In the genomic region with DNA sequence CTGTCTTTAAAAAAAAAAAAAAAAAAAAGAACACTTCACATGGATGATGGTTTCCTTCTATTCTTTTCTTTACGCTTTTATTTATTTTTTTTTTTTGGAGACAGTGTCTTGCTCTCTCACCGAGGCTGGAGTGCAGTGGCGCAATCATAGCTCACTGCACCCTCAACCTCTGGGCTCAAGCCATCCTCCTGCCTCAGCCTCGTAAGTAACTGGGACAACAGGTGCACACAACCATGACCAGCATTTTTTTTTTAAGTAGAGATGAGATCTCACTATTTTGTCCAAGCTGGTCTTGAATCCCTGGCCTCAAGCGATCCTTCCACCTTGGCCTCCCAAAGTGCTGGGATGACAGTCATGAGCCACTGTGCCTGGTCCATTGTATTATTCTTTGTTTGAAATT, we compare ENCODE assay signal across 24 cellular contexts. TPM values are rescaled to one million over a fixed set of nuclear protein-coding genes. Genes with fewer than 3 reads are reported as not detected.
"Had no signal": no experiment of that assay in that cellular context is flagged by ENCODE, and none has a peak within 500 bp of the region (broad histone marks: within the 10 kb centered on the region; RNA-seq: fewer than 3 reads in every experiment).

No MANE protein-coding gene starts in this region.

- DNase-seq: activated CD4-positive, alpha-beta memory T cell treated with anti-CD3 and anti-CD28 coated beads, Interleukin-2, amount 10 ng/mL, durations not matched to agents 7 days and 5 days; activated CD4-positive, alpha-beta T cell treated with anti-CD3 and anti-CD28 coated beads for 1 hour; activated CD4-positive, alpha-beta T cell treated with anti-CD3 and anti-CD28 coated beads for 4 hours; activated CD4-positive, alpha-beta T cell treated with anti-CD3 and anti-CD28 coated beads, Interleukin-2, amount 10 ng/mL, durations not matched to agents 7 days and 5 days; activated CD4-positive, alpha-beta T cell treated with anti-CD3 and anti-CD28 coated beads, Interleukin-2, amount 50 U/mL, for 4 hours; activated CD8-positive, alpha-beta memory T cell treated with anti-CD3 and anti-CD28 coated beads, Interleukin-2, amount 50 U/mL, for 48 hours; activated gamma-delta T cell; activated naive CD4-positive, alpha-beta T cell; activated naive CD4-positive, alpha-beta T cell treated with anti-CD3 and anti-CD28 coated beads, Interleukin-2, amount 10 ng/mL, durations not matched to agents 7 days and 5 days; activated naive CD8-positive, alpha-beta T cell treated with anti-CD3 and anti-CD28 coated beads, Interleukin-2, amount 10 ng/mL, durations not matched to agents 7 days and 5 days; activated T-cell treated with anti-CD3 and anti-CD28 coated beads for 4 hours; activated T-cell treated with anti-CD3 and anti-CD28 coated beads, Interleukin-2, amount 50 U/mL, for 24 hours; activated T-cell treated with anti-CD3 and anti-CD28 coated beads, Interleukin-2, amount 50 U/mL, for 72 hours; brain microvascular endothelial cell; dorsolateral prefrontal cortex; effector memory CD4-positive, alpha-beta T cell; endodermal cell; foreskin fibroblast; T-helper 2 cell had no signal

- H3K27ac ChIP-seq: brain microvascular endothelial cell, coronary artery had no signal

- H3K27me3 ChIP-seq: brain microvascular endothelial cell, dorsolateral prefrontal cortex had no signal

- ATAC-seq: activated naive CD4-positive, alpha-beta T cell treated with anti-CD3 and anti-CD28 coated beads, Interleukin-2, amount 50 U/mL, for 72 hours; activated T-cell treated with anti-CD3 and anti-CD28 coated beads, Interleukin-2, amount 50 U/mL, for 72 hours; esophagus mucosa; WTC11 had no signal

- H3K4me3 ChIP-seq: coronary artery, dorsolateral prefrontal cortex had no signal

RNA-seq across cellular contexts. Expression of a gene that starts 25.0 kb away (rescaled TPM):
- total RNA-seq: endodermal cell; T-helper 1 cell treated with Interleukin-12 subunit alpha and Interleukin-12 subunit beta and Interleukin-4 antibody, amounts not matched to agents 30 ng/mL and 1 ng/mL, for 36 hours had no signal
